ENCODE assay signal across 1 cellular context in the genomic region with DNA sequence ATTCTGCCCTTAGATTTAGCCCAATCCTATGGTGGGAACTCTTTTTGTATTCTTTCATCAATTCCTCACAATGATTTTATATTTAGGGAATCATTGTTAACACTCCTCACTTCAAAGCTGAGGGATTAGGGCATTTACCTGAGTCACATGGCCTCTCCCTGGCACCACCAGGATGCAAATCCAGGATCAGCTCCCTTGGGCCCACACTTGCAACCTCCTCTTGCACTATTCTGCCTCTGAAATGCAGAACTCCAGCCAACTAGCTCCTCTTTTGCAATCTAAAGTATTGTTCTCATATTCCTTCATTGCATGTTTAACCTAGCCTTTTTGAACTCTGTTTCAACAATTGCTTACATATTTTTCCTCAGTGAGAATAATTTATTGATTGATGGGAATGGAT.
TF ChIP-seq lines count a peak whose summit lies in the region.

No MANE protein-coding gene starts in this region.

TF ChIP-seq in GM23338, 12 proteins besides CTCF, POLR2A, EP300 and RAD21:
- TF ChIP-seq, protein P1, sequence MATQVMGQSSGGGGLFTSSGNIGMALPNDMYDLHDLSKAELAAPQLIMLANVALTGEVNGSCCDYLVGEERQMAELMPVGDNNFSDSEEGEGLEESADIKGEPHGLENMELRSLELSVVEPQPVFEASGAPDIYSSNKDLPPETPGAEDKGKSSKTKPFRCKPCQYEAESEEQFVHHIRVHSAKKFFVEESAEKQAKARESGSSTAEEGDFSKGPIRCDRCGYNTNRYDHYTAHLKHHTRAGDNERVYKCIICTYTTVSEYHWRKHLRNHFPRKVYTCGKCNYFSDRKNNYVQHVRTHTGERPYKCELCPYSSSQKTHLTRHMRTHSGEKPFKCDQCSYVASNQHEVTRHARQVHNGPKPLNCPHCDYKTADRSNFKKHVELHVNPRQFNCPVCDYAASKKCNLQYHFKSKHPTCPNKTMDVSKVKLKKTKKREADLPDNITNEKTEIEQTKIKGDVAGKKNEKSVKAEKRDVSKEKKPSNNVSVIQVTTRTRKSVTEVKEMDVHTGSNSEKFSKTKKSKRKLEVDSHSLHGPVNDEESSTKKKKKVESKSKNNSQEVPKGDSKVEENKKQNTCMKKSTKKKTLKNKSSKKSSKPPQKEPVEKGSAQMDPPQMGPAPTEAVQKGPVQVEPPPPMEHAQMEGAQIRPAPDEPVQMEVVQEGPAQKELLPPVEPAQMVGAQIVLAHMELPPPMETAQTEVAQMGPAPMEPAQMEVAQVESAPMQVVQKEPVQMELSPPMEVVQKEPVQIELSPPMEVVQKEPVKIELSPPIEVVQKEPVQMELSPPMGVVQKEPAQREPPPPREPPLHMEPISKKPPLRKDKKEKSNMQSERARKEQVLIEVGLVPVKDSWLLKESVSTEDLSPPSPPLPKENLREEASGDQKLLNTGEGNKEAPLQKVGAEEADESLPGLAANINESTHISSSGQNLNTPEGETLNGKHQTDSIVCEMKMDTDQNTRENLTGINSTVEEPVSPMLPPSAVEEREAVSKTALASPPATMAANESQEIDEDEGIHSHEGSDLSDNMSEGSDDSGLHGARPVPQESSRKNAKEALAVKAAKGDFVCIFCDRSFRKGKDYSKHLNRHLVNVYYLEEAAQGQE (IDR thresholded peaks at IDR 0.05; ENCODE audit: unreplicated experiment), result no peak
- TF ChIP-seq POLR2AphosphoS5 (IDR thresholded peaks at IDR 0.05; ENCODE audit: low read depth) (no peak), ZNF331 (CRISPR knock-in tag; IDR thresholded peaks at IDR 0.05; ENCODE audit: low read depth) (no peak), EZH2 (IDR thresholded peaks at IDR 0.05; ENCODE audit: low read depth, unreplicated experiment) (no peak), STAT1 (IDR thresholded peaks at IDR 0.05; ENCODE audit: unreplicated experiment) (no peak), ZNF114 (CRISPR knock-in tag; IDR thresholded peaks at IDR 0.05) (no peak), EZH2phosphoT487 (IDR thresholded peaks at IDR 0.05; ENCODE audit: unreplicated experiment) (no peak), NANOG (IDR thresholded peaks at IDR 0.05; ENCODE audit: borderline replicate concordance) (no peak), JUNB (IDR thresholded peaks at IDR 0.05; ENCODE audit: unreplicated experiment) (no peak), CREB1 (CRISPR knock-in tag; IDR thresholded peaks at IDR 0.05; ENCODE audit: low read depth) (no peak)
- TF ChIP-seq, protein P2, sequence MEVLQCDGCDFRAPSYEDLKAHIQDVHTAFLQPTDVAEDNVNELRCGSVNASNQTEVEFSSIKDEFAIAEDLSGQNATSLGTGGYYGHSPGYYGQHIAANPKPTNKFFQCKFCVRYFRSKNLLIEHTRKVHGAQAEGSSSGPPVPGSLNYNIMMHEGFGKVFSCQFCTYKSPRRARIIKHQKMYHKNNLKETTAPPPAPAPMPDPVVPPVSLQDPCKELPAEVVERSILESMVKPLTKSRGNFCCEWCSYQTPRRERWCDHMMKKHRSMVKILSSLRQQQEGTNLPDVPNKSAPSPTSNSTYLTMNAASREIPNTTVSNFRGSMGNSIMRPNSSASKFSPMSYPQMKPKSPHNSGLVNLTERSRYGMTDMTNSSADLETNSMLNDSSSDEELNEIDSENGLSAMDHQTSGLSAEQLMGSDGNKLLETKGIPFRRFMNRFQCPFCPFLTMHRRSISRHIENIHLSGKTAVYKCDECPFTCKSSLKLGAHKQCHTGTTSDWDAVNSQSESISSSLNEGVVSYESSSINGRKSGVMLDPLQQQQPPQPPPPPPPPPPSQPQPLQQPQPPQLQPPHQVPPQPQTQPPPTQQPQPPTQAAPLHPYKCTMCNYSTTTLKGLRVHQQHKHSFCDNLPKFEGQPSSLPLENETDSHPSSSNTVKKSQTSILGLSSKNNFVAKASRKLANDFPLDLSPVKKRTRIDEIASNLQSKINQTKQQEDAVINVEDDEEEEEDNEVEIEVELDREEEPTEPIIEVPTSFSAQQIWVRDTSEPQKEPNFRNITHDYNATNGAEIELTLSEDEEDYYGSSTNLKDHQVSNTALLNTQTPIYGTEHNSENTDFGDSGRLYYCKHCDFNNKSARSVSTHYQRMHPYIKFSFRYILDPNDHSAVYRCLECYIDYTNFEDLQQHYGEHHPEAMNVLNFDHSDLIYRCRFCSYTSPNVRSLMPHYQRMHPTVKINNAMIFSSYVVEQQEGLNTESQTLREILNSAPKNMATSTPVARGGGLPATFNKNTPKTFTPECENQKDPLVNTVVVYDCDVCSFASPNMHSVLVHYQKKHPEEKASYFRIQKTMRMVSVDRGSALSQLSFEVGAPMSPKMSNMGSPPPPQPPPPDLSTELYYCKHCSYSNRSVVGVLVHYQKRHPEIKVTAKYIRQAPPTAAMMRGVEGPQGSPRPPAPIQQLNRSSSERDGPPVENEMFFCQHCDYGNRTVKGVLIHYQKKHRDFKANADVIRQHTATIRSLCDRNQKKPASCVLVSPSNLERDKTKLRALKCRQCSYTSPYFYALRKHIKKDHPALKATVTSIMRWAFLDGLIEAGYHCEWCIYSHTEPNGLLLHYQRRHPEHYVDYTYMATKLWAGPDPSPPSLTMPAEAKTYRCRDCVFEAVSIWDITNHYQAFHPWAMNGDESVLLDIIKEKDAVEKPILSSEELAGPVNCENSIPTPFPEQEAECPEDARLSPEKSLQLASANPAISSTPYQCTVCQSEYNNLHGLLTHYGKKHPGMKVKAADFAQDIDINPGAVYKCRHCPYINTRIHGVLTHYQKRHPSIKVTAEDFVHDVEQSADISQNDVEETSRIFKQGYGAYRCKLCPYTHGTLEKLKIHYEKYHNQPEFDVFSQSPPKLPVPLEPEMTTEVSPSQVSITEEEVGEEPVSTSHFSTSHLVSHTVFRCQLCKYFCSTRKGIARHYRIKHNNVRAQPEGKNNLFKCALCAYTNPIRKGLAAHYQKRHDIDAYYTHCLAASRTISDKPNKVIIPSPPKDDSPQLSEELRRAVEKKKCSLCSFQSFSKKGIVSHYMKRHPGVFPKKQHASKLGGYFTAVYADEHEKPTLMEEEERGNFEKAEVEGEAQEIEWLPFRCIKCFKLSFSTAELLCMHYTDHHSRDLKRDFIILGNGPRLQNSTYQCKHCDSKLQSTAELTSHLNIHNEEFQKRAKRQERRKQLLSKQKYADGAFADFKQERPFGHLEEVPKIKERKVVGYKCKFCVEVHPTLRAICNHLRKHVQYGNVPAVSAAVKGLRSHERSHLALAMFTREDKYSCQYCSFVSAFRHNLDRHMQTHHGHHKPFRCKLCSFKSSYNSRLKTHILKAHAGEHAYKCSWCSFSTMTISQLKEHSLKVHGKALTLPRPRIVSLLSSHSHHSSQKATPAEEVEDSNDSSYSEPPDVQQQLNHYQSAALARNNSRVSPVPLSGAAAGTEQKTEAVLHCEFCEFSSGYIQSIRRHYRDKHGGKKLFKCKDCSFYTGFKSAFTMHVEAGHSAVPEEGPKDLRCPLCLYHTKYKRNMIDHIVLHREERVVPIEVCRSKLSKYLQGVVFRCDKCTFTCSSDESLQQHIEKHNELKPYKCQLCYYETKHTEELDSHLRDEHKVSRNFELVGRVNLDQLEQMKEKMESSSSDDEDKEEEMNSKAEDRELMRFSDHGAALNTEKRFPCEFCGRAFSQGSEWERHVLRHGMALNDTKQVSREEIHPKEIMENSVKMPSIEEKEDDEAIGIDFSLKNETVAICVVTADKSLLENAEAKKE (CRISPR knock-in tag; IDR thresholded peaks at IDR 0.05), result no peak
- TF ChIP-seq, protein P3, sequence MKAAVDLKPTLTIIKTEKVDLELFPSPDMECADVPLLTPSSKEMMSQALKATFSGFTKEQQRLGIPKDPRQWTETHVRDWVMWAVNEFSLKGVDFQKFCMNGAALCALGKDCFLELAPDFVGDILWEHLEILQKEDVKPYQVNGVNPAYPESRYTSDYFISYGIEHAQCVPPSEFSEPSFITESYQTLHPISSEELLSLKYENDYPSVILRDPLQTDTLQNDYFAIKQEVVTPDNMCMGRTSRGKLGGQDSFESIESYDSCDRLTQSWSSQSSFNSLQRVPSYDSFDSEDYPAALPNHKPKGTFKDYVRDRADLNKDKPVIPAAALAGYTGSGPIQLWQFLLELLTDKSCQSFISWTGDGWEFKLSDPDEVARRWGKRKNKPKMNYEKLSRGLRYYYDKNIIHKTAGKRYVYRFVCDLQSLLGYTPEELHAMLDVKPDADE (IDR thresholded peaks at IDR 0.05), result no peak
TF ChIP-seq in GM23338: peak in this region for 0.
